In genomic region chr1:16248603-16249534, GRCh38 we compare ENCODE assay signal across 8 cellular contexts. TPM values are rescaled to one million over a fixed set of nuclear protein-coding genes. Genes with fewer than 3 reads are reported as not detected.
DNase-seq lines count a peak whose midpoint lies in the region; ATAC-seq, FAIRE-seq and TF ChIP-seq lines count a peak whose summit lies in the region.

No MANE protein-coding gene starts in this region.

- H3K36me3 Mint-ChIP-seq in CD14-positive monocyte, result peaks cover 54 to 63% of the 10 kb centered on the region in 2 donors

- intact Hi-C loops in CD14-positive monocyte (cut with micrococcal nuclease), result loop anchor here (10.0 kb wide), 2 partner anchors 116 to 164 kb away; partner anchors contain the start of gene SZRD1 (in 1 of the 2)
- intact Hi-C loops in right cardiac atrium (cut with DNase I), result loop anchor here in 2 of 4 donors (10.0 kb wide), 1 partner anchor 106 kb away; the partner anchor contains the start of gene FBXO42 (in 2 of the 2)

- peak overlapping the region in 4 of 7 donors; percentile 19 to 64 (median 44) for H3K27ac Mint-ChIP-seq in CD14-positive monocyte

- H3K4me1 ChIP-seq in right cardiac atrium (ENCODE audit: control insufficient read depth, insufficient read depth, low read length) (peaks cover 28% of the 10 kb centered on the region), small intestine (ENCODE audit: control insufficient read depth in 2 of 2, insufficient read depth in 1 of 2, low read depth in 1 of 2, low read length in 1 of 2) (peaks cover 0 to 6% of the 10 kb centered on the region in 2 donors)

- 15% methylated on average over 7 of the region's 7 CpGs for WGBS in right cardiac atrium
- 9 to 29% (median 29%) methylated on average over 7 of the region's 7 CpGs for WGBS in small intestine, 3 donors

- H3K27ac ChIP-seq in right cardiac atrium (ENCODE audit: low read length), result peak overlapping the region; percentile 82
- H3K27ac ChIP-seq in small intestine (ENCODE audit: low read depth in 1 of 2, low read length in 1 of 2), result peak overlapping the region in 1 of 2 donors; percentile 89

- H3K27me3 ChIP-seq in right cardiac atrium (ENCODE audit: control insufficient read depth, insufficient read depth) (no peaks in the 10 kb centered on the region), small intestine (ENCODE audit: control insufficient read depth in 2 of 2, insufficient read depth in 2 of 2, low read length in 2 of 2) (no peaks in the 10 kb centered on the region)

- DNase-seq in CD14-positive monocyte (ENCODE audit: low spot score) (no peak), NCI-H2196 (lab: John Stamatoyannopoulos, UW; ENCODE audit: unreplicated experiment) (peak; percentile 95), amniotic epithelial cell (ENCODE audit: low read depth) (peak; percentile 89), right cardiac atrium (peak; percentile 90 to 97 (median 93)), small intestine (peak; percentile 84), HK-2 (ENCODE audit: unreplicated experiment) (no peak)

- H3K4me3 ChIP-seq in right cardiac atrium (ENCODE audit: low read length), result no peak overlapping the region
- no peak overlapping the region for H3K4me3 ChIP-seq in small intestine (ENCODE audit: low read depth in 1 of 2, low read length in 2 of 2)

- no peak for TF ChIP-seq CTCF in CD14-positive monocyte (IDR thresholded peaks at IDR 0.05)

- peaks cover 30% of the 10 kb centered on the region for H3K4me1 Mint-ChIP-seq in CD14-positive monocyte

- FAIRE-seq in small intestine (lab: Jason Lieb, UNC), result no peak

- H3K4me3 Mint-ChIP-seq in CD14-positive monocyte, result no peak overlapping the region

- H3K9me3 ChIP-seq in right cardiac atrium (ENCODE audit: control insufficient read depth, low read length) (no peaks in the 10 kb centered on the region), small intestine (ENCODE audit: control insufficient read depth, low read depth) (no peaks in the 10 kb centered on the region)

- H3K36me3 ChIP-seq in small intestine (ENCODE audit: control insufficient read depth in 2 of 2, insufficient read depth in 2 of 2, low read length in 2 of 2), result peaks cover 9 to 12% of the 10 kb centered on the region in 2 donors

- ATAC-seq in GM21619 (IDR thresholded peaks at IDR 0.05; ENCODE audit: unreplicated experiment) (peak; percentile 73), right cardiac atrium (peak; percentile 79 to 88), HG03095 (IDR thresholded peaks at IDR 0.05; ENCODE audit: unreplicated experiment) (no peak)

- H3K9me3 Mint-ChIP-seq in CD14-positive monocyte, result no peaks in the 10 kb centered on the region

- peaks cover 0 to 3% (median 0%) of the 10 kb centered on the region in 3 donors for H3K27me3 Mint-ChIP-seq in CD14-positive monocyte (ENCODE audit: low read depth in 3 of 3)

RNA-seq across cellular contexts. Expression of gene CPLANE2, which starts 11.9 kb away (rescaled TPM):
- polyA plus RNA-seq in CD14-positive monocyte, result 1 to 10 TPM in 1 of 2 donors, under 1 TPM in 1; 0.54 to 1.4 TPM
- 10 to 100 TPM in 1 of 4 donors, 1 to 10 TPM in 3; 4.0 to 11.9 (median 5.0) TPM for total RNA-seq in right cardiac atrium
- polyA plus RNA-seq in right cardiac atrium, result 9.3 TPM
- polyA plus RNA-seq in small intestine, result 1 to 10 TPM; 1.6 to 6.8 (median 2.0) TPM

RNA-seq across cellular contexts. Expression of gene ARHGEF19, which starts 36.4 kb away (rescaled TPM):
- polyA plus RNA-seq in CD14-positive monocyte (1 to 10 TPM; 2.2 to 2.3 TPM), right cardiac atrium (2.7 TPM), small intestine (10 to 100 TPM in 1 of 3 donors, 1 to 10 TPM in 2; 2.2 to 10.4 (median 4.6) TPM)
- 1 to 10 TPM; 2.2 to 4.3 (median 3.2) TPM for total RNA-seq in right cardiac atrium

Comparison
In these comparisons a context has a peak if more than half of its experiments do, and no peak if none do; other contexts are left out.
1. DNase-seq: peak in NCI-H2196 (single experiment), amniotic epithelial cell (single experiment), right cardiac atrium (3 of 3) and small intestine (single experiment); none in CD14-positive monocyte (single experiment) and HK-2 (single experiment).